ENCODE assay signal across 14 cellular contexts in the genomic region with DNA sequence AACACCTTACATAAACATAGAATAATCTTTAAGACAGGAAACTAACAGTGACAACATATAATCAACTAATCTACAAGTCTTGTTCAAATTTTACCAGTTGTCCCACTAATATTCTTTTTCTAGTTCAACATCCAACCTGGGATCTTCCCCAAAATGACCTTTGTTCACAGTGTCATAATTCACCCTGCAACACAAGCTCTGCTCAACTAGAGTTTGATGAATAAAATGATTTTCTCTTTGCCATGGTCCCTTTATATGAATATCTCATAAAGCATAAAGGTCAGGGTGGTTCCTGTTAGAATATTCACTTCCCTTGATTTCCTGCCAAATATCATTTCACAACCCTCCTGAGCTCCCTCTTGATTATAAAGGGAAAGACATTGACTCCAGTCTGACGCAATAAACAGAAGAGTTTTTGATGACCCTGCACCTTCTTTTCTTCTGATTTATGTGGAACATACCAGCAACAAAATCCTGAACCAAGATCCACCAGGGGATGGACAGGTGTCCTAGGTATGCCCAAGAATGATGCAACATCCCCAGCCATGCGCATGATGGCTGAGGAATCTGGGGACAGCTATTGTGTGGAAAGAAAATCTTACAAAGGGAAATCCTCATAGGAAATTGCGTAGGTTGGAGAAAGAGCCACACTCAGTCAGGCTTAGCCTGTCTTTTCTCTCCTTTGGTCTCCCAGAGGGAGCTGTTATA. TPM values are rescaled to one million over a fixed set of nuclear protein-coding genes. Genes with fewer than 3 reads are reported as not detected.
DNase-seq lines count a peak whose midpoint lies in the region; ATAC-seq and TF ChIP-seq lines count a peak whose summit lies in the region.
"Had no signal": no experiment of that assay in that cellular context is flagged by ENCODE, and none has a peak within 500 bp of the region (broad histone marks: within the 10 kb centered on the region; RNA-seq: fewer than 3 reads in every experiment).

No MANE protein-coding gene starts in this region.

- no peak overlapping the region for H3K27ac Mint-ChIP-seq in T-helper 17 cell
- H3K27ac Mint-ChIP-seq: activated naive CD4-positive, alpha-beta T cell treated with anti-CD3 and anti-CD28 coated beads, Interleukin-2, amount 50 U/mL, for 24 hours; IgD-negative memory B cell had no signal

- TF ChIP-seq CTCF in adrenal gland (IDR thresholded peaks at IDR 0.05): no peak
- no peak for TF ChIP-seq CTCF in hepatocyte (IDR thresholded peaks at IDR 0.05; ENCODE audit: poor library complexity)
- TF ChIP-seq CTCF in smooth muscle cell (IDR thresholded peaks at IDR 0.05; ENCODE audit: borderline replicate concordance, insufficient read depth, poor library complexity, severe bottlenecking): no peak

- WGBS in adrenal gland, 4 donors: 36 to 70% (median 46%) methylated on average over 3 of the region's 3 CpGs
- 88% methylated on average over 3 of the region's 3 CpGs for WGBS in hepatocyte (ENCODE audit: low lambda C conversion rate, missing lambda C conversion rate)
- 73% methylated on average over 3 of the region's 3 CpGs for WGBS in smooth muscle cell (ENCODE audit: low lambda C conversion rate)

- no peak overlapping the region for H3K4me2 ChIP-seq in hepatocyte
- H3K4me2 ChIP-seq in smooth muscle cell: no peak overlapping the region

- ATAC-seq in T-helper 17 cell: no peak

- H4K20me1 ChIP-seq in hepatocyte (ENCODE audit: insufficient read depth, poor library complexity, severe bottlenecking): no peaks in the 10 kb centered on the region
- H4K20me1 ChIP-seq in smooth muscle cell (ENCODE audit: low read depth): no peaks in the 10 kb centered on the region

- H3K9me3 ChIP-seq in adrenal gland (replicated peaks in 1 of 3): no peaks in the 10 kb centered on the region
- no peaks in the 10 kb centered on the region for H3K9me3 ChIP-seq in hepatocyte (ENCODE audit: low read depth)
- H3K9me3 ChIP-seq in smooth muscle cell (replicated peaks; ENCODE audit: low read depth): no peaks in the 10 kb centered on the region
- no peaks in the 10 kb centered on the region for H3K9me3 ChIP-seq in T-helper 17 cell (ENCODE audit: control insufficient read depth, low read length, poor library complexity, severe bottlenecking)
- H3K9me3 ChIP-seq: transverse colon had no signal

- H3K36me3 Mint-ChIP-seq in T-helper 17 cell (ENCODE audit: low read depth): no peaks in the 10 kb centered on the region
- H3K36me3 Mint-ChIP-seq: activated naive CD4-positive, alpha-beta T cell treated with anti-CD3 and anti-CD28 coated beads, Interleukin-2, amount 50 U/mL, for 24 hours; IgD-negative memory B cell had no signal

- peaks cover 12% of the 10 kb centered on the region for H3K4me1 Mint-ChIP-seq in T-helper 17 cell

- H3K9ac ChIP-seq in smooth muscle cell (ENCODE audit: low read depth): no peak overlapping the region

- H3K4me3 ChIP-seq in adrenal gland (no peak overlapping the region), hepatocyte (no peak overlapping the region), smooth muscle cell (no peak overlapping the region)
- H3K4me3 ChIP-seq: transverse colon had no signal

- TF ChIP-seq POLR2A in adrenal gland (IDR thresholded peaks at IDR 0.05): no peak

- H3K27me3 Mint-ChIP-seq in T-helper 17 cell: no peaks in the 10 kb centered on the region
- H3K27me3 Mint-ChIP-seq: activated naive CD4-positive, alpha-beta T cell treated with anti-CD3 and anti-CD28 coated beads, Interleukin-2, amount 50 U/mL, for 24 hours; IgD-negative memory B cell had no signal

- H3K27me3 ChIP-seq in adrenal gland: no peaks in the 10 kb centered on the region
- no peaks in the 10 kb centered on the region for H3K27me3 ChIP-seq in hepatocyte
- no peaks in the 10 kb centered on the region for H3K27me3 ChIP-seq in smooth muscle cell (ENCODE audit: low read depth)
- H3K27me3 ChIP-seq: transverse colon had no signal

- peak; percentile 8 for DNase-seq in NCI-H2029 (lab: John Stamatoyannopoulos, UW)
- DNase-seq in NCI-H2029 treated with DMSO at 0.1 percent for 48 hours (lab: John Stamatoyannopoulos, UW): no peak
- peak in 3 of 7 donors; percentile 27 to 36 (median 35) for DNase-seq in adrenal gland
- DNase-seq in hepatocyte (ENCODE audit: low spot score): no peak
- no peak for DNase-seq in smooth muscle cell (lab: John Stamatoyannopoulos, UW; ENCODE audit: unreplicated experiment)
- no peak for DNase-seq in mucosa of gallbladder (ENCODE audit: low spot score)
- no peak for DNase-seq in T-helper 17 cell
- DNase-seq in T-helper 9 cell: no peak
- DNase-seq: erythroblast, NCI-H524, transverse colon had no signal

- H3K36me3 ChIP-seq in adrenal gland (replicated peaks in 1 of 2) (no peaks in the 10 kb centered on the region), hepatocyte (replicated peaks; ENCODE audit: insufficient read depth, low read depth) (no peaks in the 10 kb centered on the region), smooth muscle cell (ENCODE audit: low read depth) (no peaks in the 10 kb centered on the region)
- H3K36me3 ChIP-seq: transverse colon had no signal

- intact Hi-C loops in adrenal gland (cut with DNase I): no loop called here

- H3K79me2 ChIP-seq in hepatocyte: no peaks in the 10 kb centered on the region
- H3K79me2 ChIP-seq in smooth muscle cell (ENCODE audit: low read depth): no peaks in the 10 kb centered on the region

- no peaks in the 10 kb centered on the region for H3K9me2 ChIP-seq in hepatocyte (replicated peaks; ENCODE audit: insufficient read depth)

- no peak overlapping the region for H2AFZ ChIP-seq in hepatocyte
- H2AFZ ChIP-seq in smooth muscle cell (ENCODE audit: low read depth): no peak overlapping the region

- no peak overlapping the region for H3K4me3 Mint-ChIP-seq in T-helper 17 cell
- H3K4me3 Mint-ChIP-seq: activated naive CD4-positive, alpha-beta T cell treated with anti-CD3 and anti-CD28 coated beads, Interleukin-2, amount 50 U/mL, for 24 hours had no signal

- H3K4me1 ChIP-seq in adrenal gland (replicated peaks in 1 of 2): peaks cover 18 to 48% of the 10 kb centered on the region in 2 donors
- H3K4me1 ChIP-seq in hepatocyte (ENCODE audit: insufficient read depth): peaks cover 48% of the 10 kb centered on the region
- peaks cover 48% of the 10 kb centered on the region for H3K4me1 ChIP-seq in smooth muscle cell (ENCODE audit: low read depth)

- H3K27ac ChIP-seq in adrenal gland (peak overlapping the region in 4 of 5 donors; percentile 11 to 76 (median 44)), hepatocyte (peak overlapping the region; percentile 96), smooth muscle cell (ENCODE audit: low read depth) (peak overlapping the region; percentile 99)
- H3K27ac ChIP-seq: 22Rv1 had no signal

- H3F3A ChIP-seq in smooth muscle cell (ENCODE audit: low read depth): peaks cover 18% of the 10 kb centered on the region

RNA-seq across cellular contexts. Expression of gene IFIT3, which starts 18.6 kb away (rescaled TPM):
- total RNA-seq in adrenal gland (10 to 100 TPM; 19.0 to 34.5 (median 27.5) TPM), hepatocyte (10.5 and 10.8 TPM in 2 replicates), smooth muscle cell (1.2 and 2.1 TPM in 2 replicates), mucosa of gallbladder (11.1 TPM), T-helper 17 cell (10 to 100 TPM in 1 of 2 donors, 1 to 10 TPM in 1; 5.4 to 10.3 TPM)
- polyA plus RNA-seq in adrenal gland (10 to 100 TPM in 2 of 3 donors, 1 to 10 TPM in 1; 8.1 to 88.6 (median 14.9) TPM), hepatocyte (6.9 and 8.6 TPM in 2 replicates), smooth muscle cell (1.7 and 4.6 TPM in 2 replicates)

RNA-seq across cellular contexts. Expression of gene IFIT1B, which starts 31.4 kb away (rescaled TPM):
- total RNA-seq in adrenal gland (under 1 TPM in 2 of 8 donors, not detected in 6; 0.16 to 0.30 TPM), hepatocyte (not detected in 2 replicates), smooth muscle cell (not detected in 2 replicates), mucosa of gallbladder (not detected), T-helper 17 cell (not detected)
- polyA plus RNA-seq in adrenal gland (under 1 TPM in 1 of 3 donors, not detected in 2; 0.07 TPM), hepatocyte (not detected in 2 replicates), smooth muscle cell (not detected in 2 replicates)
- total RNA-seq: transverse colon had no signal
- polyA plus RNA-seq: IgD-negative memory B cell had no signal

RNA-seq across cellular contexts. Expression of gene IFIT2, which starts 44.6 kb away (rescaled TPM):
- total RNA-seq in adrenal gland: 10 to 100 TPM in 6 of 8 donors, 1 to 10 TPM in 2; 5.5 to 18.6 (median 13.3) TPM
- 10 to 100 TPM in 1 of 3 donors, 1 to 10 TPM in 2; 4.0 to 30.0 (median 6.0) TPM for polyA plus RNA-seq in adrenal gland
- total RNA-seq in hepatocyte: 3.9 and 4.6 TPM in 2 replicates
- polyA plus RNA-seq in hepatocyte: 2.4 and 2.9 TPM in 2 replicates
- 0.27 and 1.2 TPM in 2 replicates for total RNA-seq in smooth muscle cell
- polyA plus RNA-seq in smooth muscle cell: 0.72 and 1.5 TPM in 2 replicates
- 11.8 TPM for total RNA-seq in mucosa of gallbladder
- total RNA-seq in T-helper 17 cell: 10 to 100 TPM; 17.6 to 19.5 TPM

RNA-seq across cellular contexts. Expression of gene IFIT1, which starts 46.0 kb away (rescaled TPM):
- total RNA-seq in adrenal gland (10 to 100 TPM; 20.9 to 76.3 (median 62.0) TPM), hepatocyte (14.7 and 15.1 TPM in 2 replicates), smooth muscle cell (0.36 and 1.2 TPM in 2 replicates), mucosa of gallbladder (14.4 TPM), T-helper 17 cell (1 to 10 TPM; 1.9 to 3.8 TPM)
- polyA plus RNA-seq in adrenal gland (100 to 1,000 TPM in 1 of 3 donors, 10 to 100 TPM in 2; 24.8 to 168 (median 32.8) TPM), hepatocyte (5.6 and 8.2 TPM in 2 replicates), smooth muscle cell (0.79 and 1.8 TPM in 2 replicates)

Comparison
In these comparisons a context has a peak if more than half of its experiments do, and no peak if none do; other contexts are left out.
1. H3K27ac ChIP-seq: peak in every context shown above with its lines; median percentile 99 in smooth muscle cell; 96 in hepatocyte; 44 in adrenal gland.